Comparison of ENCODE assay signal across 8 cellular contexts in genomic region chr2:9594361-9595063, GRCh38. TPM values are rescaled to one million over a fixed set of nuclear protein-coding genes. Genes with fewer than 3 reads are reported as not detected.
DNase-seq lines count a peak whose midpoint lies in the region; ATAC-seq and TF ChIP-seq lines count a peak whose summit lies in the region.

No MANE protein-coding gene starts in this region.

- no peaks in the 10 kb centered on the region for H3K27me3 ChIP-seq in testis

- peak overlapping the region; percentile 68 for H3K4me3 Mint-ChIP-seq in activated T-cell treated with anti-CD3 and anti-CD28 coated beads, Interleukin-2, amount 50 U/mL, for 24 hours
- peak overlapping the region; percentile 25 for H3K4me3 Mint-ChIP-seq in activated naive CD8-positive, alpha-beta T cell treated with anti-CD3 and anti-CD28 coated beads, Interleukin-2, amount 10 ng/mL, durations not matched to agents 7 days and 5 days

- H3K9me3 Mint-ChIP-seq in activated T-cell treated with anti-CD3 and anti-CD28 coated beads, Interleukin-2, amount 50 U/mL, for 24 hours, result peaks cover 2% of the 10 kb centered on the region
- peaks cover 11% of the 10 kb centered on the region for H3K9me3 Mint-ChIP-seq in activated naive CD8-positive, alpha-beta T cell treated with anti-CD3 and anti-CD28 coated beads, Interleukin-2, amount 10 ng/mL, durations not matched to agents 7 days and 5 days

- peaks cover 89% of the 10 kb centered on the region for H3K4me1 Mint-ChIP-seq in activated T-cell treated with anti-CD3 and anti-CD28 coated beads, Interleukin-2, amount 50 U/mL, for 24 hours (ENCODE audit: low read depth)
- peaks cover 33% of the 10 kb centered on the region for H3K4me1 Mint-ChIP-seq in activated naive CD8-positive, alpha-beta T cell treated with anti-CD3 and anti-CD28 coated beads, Interleukin-2, amount 10 ng/mL, durations not matched to agents 7 days and 5 days

- 50 to 59% methylated on average over 2 of the region's 2 CpGs for WGBS in testis, 2 donors

- POLR2A ChIA-PET in activated naive CD8-positive, alpha-beta T cell treated with anti-CD3 and anti-CD28 coated beads, Interleukin-2, amount 10 ng/mL, durations not matched to agents 7 days and 5 days (lab: Charles Lee), result interaction anchor here (1.0 kb wide), 1 partner anchor 36 kb away, joined by 4 read pairs; the partner anchor contains the start of gene YWHAQ

- ATAC-seq in activated naive CD8-positive, alpha-beta T cell treated with anti-CD3 and anti-CD28 coated beads, Interleukin-2, amount 10 ng/mL, durations not matched to agents 7 days and 5 days (ENCODE audit: low read depth), result peak; percentile 62
- no peak for ATAC-seq in HG03045 (IDR thresholded peaks at IDR 0.05; ENCODE audit: unreplicated experiment)
- ATAC-seq in GM18517 (IDR thresholded peaks at IDR 0.05; ENCODE audit: unreplicated experiment), result no peak

- intact Hi-C loops in testis (cut with DNase I; ENCODE audit: low total_unique reads), result no loop called here

- no peak overlapping the region for H3K4me3 ChIP-seq in testis

- peaks cover 15% of the 10 kb centered on the region for H3K4me1 ChIP-seq in testis

- H3K27ac Mint-ChIP-seq in activated T-cell treated with anti-CD3 and anti-CD28 coated beads, Interleukin-2, amount 50 U/mL, for 24 hours, result peak overlapping the region; percentile 97
- peak overlapping the region; percentile 39 for H3K27ac Mint-ChIP-seq in activated naive CD8-positive, alpha-beta T cell treated with anti-CD3 and anti-CD28 coated beads, Interleukin-2, amount 10 ng/mL, durations not matched to agents 7 days and 5 days

- H3K9me3 ChIP-seq in testis, result no peaks in the 10 kb centered on the region

- no peak for TF ChIP-seq POLR2A in testis (IDR thresholded peaks at IDR 0.05)

- no peak for DNase-seq in activated T-cell treated with anti-CD3 and anti-CD28 coated beads, Interleukin-2, amount 50 U/mL, for 24 hours
- DNase-seq in activated T-cell treated with anti-CD3 and anti-CD28 coated beads, Interleukin-2, amount 50 U/mL, for 48 hours, result no peak
- no peak for DNase-seq in activated naive CD8-positive, alpha-beta T cell treated with anti-CD3 and anti-CD28 coated beads, Interleukin-2, amount 10 ng/mL, durations not matched to agents 7 days and 5 days
- DNase-seq in iPS-NIHi7 (ENCODE audit: extremely low spot score) (peak; percentile 28), testis (peak; percentile 46), NCI-H1417 treated with DMSO at 0.1 percent for 48 hours (lab: John Stamatoyannopoulos, UW) (no peak)

- no peaks in the 10 kb centered on the region for H3K27me3 Mint-ChIP-seq in activated T-cell treated with anti-CD3 and anti-CD28 coated beads, Interleukin-2, amount 50 U/mL, for 24 hours
- no peaks in the 10 kb centered on the region for H3K27me3 Mint-ChIP-seq in activated naive CD8-positive, alpha-beta T cell treated with anti-CD3 and anti-CD28 coated beads, Interleukin-2, amount 10 ng/mL, durations not matched to agents 7 days and 5 days

- H3K36me3 ChIP-seq in testis (ENCODE audit: low read depth, missing control alignments), result no peaks in the 10 kb centered on the region

- no peak for TF ChIP-seq CTCF in testis (IDR thresholded peaks at IDR 0.05)

- peaks cover 74% of the 10 kb centered on the region for H3K36me3 Mint-ChIP-seq in activated T-cell treated with anti-CD3 and anti-CD28 coated beads, Interleukin-2, amount 50 U/mL, for 24 hours (ENCODE audit: low read depth)
- peaks cover 48% of the 10 kb centered on the region for H3K36me3 Mint-ChIP-seq in activated naive CD8-positive, alpha-beta T cell treated with anti-CD3 and anti-CD28 coated beads, Interleukin-2, amount 10 ng/mL, durations not matched to agents 7 days and 5 days

- H3K27ac ChIP-seq in testis, result peak overlapping the region in 1 of 2 donors; percentile 3

RNA-seq across cellular contexts. Expression of gene YWHAQ, which starts 36.3 kb away (rescaled TPM):
- total RNA-seq in activated naive CD8-positive, alpha-beta T cell treated with anti-CD3 and anti-CD28 coated beads, Interleukin-2, amount 10 ng/mL, durations not matched to agents 7 days and 5 days, result 100 to 1,000 TPM; 191 to 216 TPM
- total RNA-seq in testis, result 100 to 1,000 TPM; 260 to 261 TPM
- polyA plus RNA-seq in testis (ENCODE audit: insufficient read depth, low read depth, low replicate concordance), result 374 TPM

RNA-seq across cellular contexts. Expression of gene ADAM17, which starts 38.9 kb away (rescaled TPM):
- total RNA-seq in activated naive CD8-positive, alpha-beta T cell treated with anti-CD3 and anti-CD28 coated beads, Interleukin-2, amount 10 ng/mL, durations not matched to agents 7 days and 5 days, result 10 to 100 TPM; 24.7 to 25.3 TPM
- 10 to 100 TPM; 61.6 to 66.9 TPM for total RNA-seq in testis
- 37.0 TPM for polyA plus RNA-seq in testis (ENCODE audit: insufficient read depth, low read depth, low replicate concordance)

Comparison
In these comparisons a context has a peak if more than half of its experiments do, and no peak if none do; other contexts are left out.
1. DNase-seq: peak in iPS-NIHi7 (single experiment) and testis (single experiment); none in activated T-cell treated with anti-CD3 and anti-CD28 coated beads, Interleukin-2, amount 50 U/mL, for 24 hours (single experiment), activated T-cell treated with anti-CD3 and anti-CD28 coated beads, Interleukin-2, amount 50 U/mL, for 48 hours (0 of 2), activated naive CD8-positive, alpha-beta T cell treated with anti-CD3 and anti-CD28 coated beads, Interleukin-2, amount 10 ng/mL, durations not matched to agents 7 days and 5 days (single experiment) and NCI-H1417 treated with DMSO at 0.1 percent for 48 hours (single experiment).